ENCODE assay signal across 16 cellular contexts in genomic region chr19:10819124-10820060, GRCh38. TPM values are rescaled to one million over a fixed set of nuclear protein-coding genes. Genes with fewer than 3 reads are reported as not detected.
A peak's percentile ranks its signal among the peaks of the same experiment; 100 is the strongest.
DNase-seq lines count a peak whose midpoint lies in the region; ATAC-seq and TF ChIP-seq lines count a peak whose summit lies in the region.
"Had no signal": no experiment of that assay in that cellular context is flagged by ENCODE, and none has a peak within 500 bp of the region (broad histone marks: within the 10 kb centered on the region; RNA-seq: fewer than 3 reads in every experiment).

No MANE protein-coding gene starts in this region.

- no peak overlapping the region for H2AFZ ChIP-seq in smooth muscle cell (ENCODE audit: low read depth)

- H3K27ac ChIP-seq in colonic mucosa (no peak overlapping the region), smooth muscle cell (ENCODE audit: low read depth) (no peak overlapping the region)

- intact Hi-C loops in colonic mucosa (cut with DNase I), result no loop called here

- H3K36me3 ChIP-seq in colonic mucosa (peaks cover 24% of the 10 kb centered on the region), smooth muscle cell (ENCODE audit: low read depth) (no peaks in the 10 kb centered on the region)

- no peak overlapping the region for H3K4me3 Mint-ChIP-seq in activated naive CD8-positive, alpha-beta T cell
- no peak overlapping the region for H3K4me3 Mint-ChIP-seq in activated naive CD8-positive, alpha-beta T cell treated with anti-CD3 and anti-CD28 coated beads, Interleukin-2, amount 50 U/mL, for 24 hours
- H3K4me3 Mint-ChIP-seq in activated T-helper 17 cell treated with anti-CD3 and anti-CD28 coated beads, Interleukin-2, amount 50 U/mL, for 72 hours, result no peak overlapping the region
- no peak overlapping the region for H3K4me3 Mint-ChIP-seq in immature natural killer cell
- H3K4me3 Mint-ChIP-seq in stimulated activated naive CD8-positive, alpha-beta T cell treated with anti-CD3 and anti-CD28 coated beads, Interleukin-15, amount 100 ng/mL, for 72 hours, result no peak overlapping the region
- no peak overlapping the region for H3K4me3 Mint-ChIP-seq in activated CD4-positive, alpha-beta memory T cell treated with anti-CD3 and anti-CD28 coated beads, Interleukin-2, amount 10 ng/mL, durations not matched to agents 7 days and 5 days
- H3K4me3 Mint-ChIP-seq: activated CD4-positive, alpha-beta memory T cell treated with anti-CD3 and anti-CD28 coated beads for 36 hours had no signal

- H3K27me3 Mint-ChIP-seq in activated naive CD8-positive, alpha-beta T cell, result no peaks in the 10 kb centered on the region
- H3K27me3 Mint-ChIP-seq in activated naive CD8-positive, alpha-beta T cell treated with anti-CD3 and anti-CD28 coated beads, Interleukin-2, amount 50 U/mL, for 24 hours, result no peaks in the 10 kb centered on the region
- H3K27me3 Mint-ChIP-seq in activated T-helper 17 cell treated with anti-CD3 and anti-CD28 coated beads, Interleukin-2, amount 50 U/mL, for 72 hours, result no peaks in the 10 kb centered on the region
- peaks cover 6 to 21% (median 20%) of the 10 kb centered on the region in 3 donors for H3K27me3 Mint-ChIP-seq in immature natural killer cell (ENCODE audit: low read depth in 3 of 3)
- no peaks in the 10 kb centered on the region for H3K27me3 Mint-ChIP-seq in stimulated activated naive CD8-positive, alpha-beta T cell treated with anti-CD3 and anti-CD28 coated beads, Interleukin-15, amount 100 ng/mL, for 72 hours
- no peaks in the 10 kb centered on the region for H3K27me3 Mint-ChIP-seq in activated CD4-positive, alpha-beta memory T cell treated with anti-CD3 and anti-CD28 coated beads, Interleukin-2, amount 10 ng/mL, durations not matched to agents 7 days and 5 days
- H3K27me3 Mint-ChIP-seq: activated CD4-positive, alpha-beta memory T cell treated with anti-CD3 and anti-CD28 coated beads for 36 hours had no signal

- peaks cover 16% of the 10 kb centered on the region for H3F3A ChIP-seq in smooth muscle cell (ENCODE audit: low read depth)

- H4K20me1 ChIP-seq in smooth muscle cell (ENCODE audit: low read depth), result peaks cover 10% of the 10 kb centered on the region

- H3K27me3 ChIP-seq in colonic mucosa (no peaks in the 10 kb centered on the region), smooth muscle cell (ENCODE audit: low read depth) (no peaks in the 10 kb centered on the region)
- H3K27me3 ChIP-seq: esophagus squamous epithelium, suprapubic skin had no signal

- peaks cover 28% of the 10 kb centered on the region for H3K79me2 ChIP-seq in smooth muscle cell (ENCODE audit: low read depth)

- H3K4me3 ChIP-seq in colonic mucosa, result no peak overlapping the region
- H3K4me3 ChIP-seq in smooth muscle cell, result no peak overlapping the region
- H3K4me3 ChIP-seq: esophagus squamous epithelium, SK-N-MC, suprapubic skin had no signal

- H3K27ac Mint-ChIP-seq in activated naive CD8-positive, alpha-beta T cell, result peak overlapping the region; percentile 70
- no peak overlapping the region for H3K27ac Mint-ChIP-seq in activated naive CD8-positive, alpha-beta T cell treated with anti-CD3 and anti-CD28 coated beads, Interleukin-2, amount 50 U/mL, for 24 hours
- H3K27ac Mint-ChIP-seq in activated T-helper 17 cell treated with anti-CD3 and anti-CD28 coated beads, Interleukin-2, amount 50 U/mL, for 72 hours, result peak overlapping the region; percentile 88
- peak overlapping the region; percentile 36 to 75 (median 54) for H3K27ac Mint-ChIP-seq in immature natural killer cell
- H3K27ac Mint-ChIP-seq in stimulated activated naive CD8-positive, alpha-beta T cell treated with anti-CD3 and anti-CD28 coated beads, Interleukin-15, amount 100 ng/mL, for 72 hours, result peak overlapping the region; percentile 46 to 67
- no peak overlapping the region for H3K27ac Mint-ChIP-seq in activated CD4-positive, alpha-beta memory T cell treated with anti-CD3 and anti-CD28 coated beads, Interleukin-2, amount 10 ng/mL, durations not matched to agents 7 days and 5 days

- DNase-seq in activated naive CD8-positive, alpha-beta T cell treated with anti-CD3 and anti-CD28 coated beads, Interleukin-2, amount 50 U/mL, for 24 hours, result no peak
- DNase-seq in immature natural killer cell (no peak), colonic mucosa (no peak), smooth muscle cell (lab: John Stamatoyannopoulos, UW; ENCODE audit: unreplicated experiment) (no peak)
- no peak for DNase-seq in stimulated activated naive CD8-positive, alpha-beta T cell treated with anti-CD3 and anti-CD28 coated beads, Interleukin-15, amount 100 ng/mL, for 72 hours
- no peak for DNase-seq in activated CD4-positive, alpha-beta memory T cell treated with anti-CD3 and anti-CD28 coated beads, Interleukin-2, amount 10 ng/mL, durations not matched to agents 7 days and 5 days
- DNase-seq: activated CD4-positive, alpha-beta memory T cell treated with anti-CD3 and anti-CD28 coated beads for 36 hours; esophagus squamous epithelium; NCI-H1417 treated with DMSO at 0.1 percent for 48 hours; NCI-H2171 treated with DMSO at 0.1 percent for 48 hours had no signal

- ATAC-seq in activated naive CD8-positive, alpha-beta T cell treated with anti-CD3 and anti-CD28 coated beads, Interleukin-2, amount 50 U/mL, for 24 hours, result no peak
- no peak for ATAC-seq in activated T-helper 17 cell treated with anti-CD3 and anti-CD28 coated beads, Interleukin-2, amount 50 U/mL, for 72 hours (replicated peaks)
- ATAC-seq in stimulated activated naive CD8-positive, alpha-beta T cell treated with anti-CD3 and anti-CD28 coated beads, Interleukin-15, amount 100 ng/mL, for 72 hours, result no peak
- ATAC-seq: sciatic nerve had no signal

- no peak overlapping the region for H3K4me2 ChIP-seq in smooth muscle cell

- H3K4me1 Mint-ChIP-seq in activated naive CD8-positive, alpha-beta T cell (ENCODE audit: low read depth), result no peaks in the 10 kb centered on the region
- H3K4me1 Mint-ChIP-seq in activated naive CD8-positive, alpha-beta T cell treated with anti-CD3 and anti-CD28 coated beads, Interleukin-2, amount 50 U/mL, for 24 hours, result peaks cover 8% of the 10 kb centered on the region
- H3K4me1 Mint-ChIP-seq in activated T-helper 17 cell treated with anti-CD3 and anti-CD28 coated beads, Interleukin-2, amount 50 U/mL, for 72 hours, result peaks cover 7% of the 10 kb centered on the region
- H3K4me1 Mint-ChIP-seq in immature natural killer cell, result peaks cover 35 to 42% of the 10 kb centered on the region in 2 donors
- peaks cover 29% of the 10 kb centered on the region for H3K4me1 Mint-ChIP-seq in stimulated activated naive CD8-positive, alpha-beta T cell treated with anti-CD3 and anti-CD28 coated beads, Interleukin-15, amount 100 ng/mL, for 72 hours
- peaks cover 23% of the 10 kb centered on the region for H3K4me1 Mint-ChIP-seq in activated CD4-positive, alpha-beta memory T cell treated with anti-CD3 and anti-CD28 coated beads, Interleukin-2, amount 10 ng/mL, durations not matched to agents 7 days and 5 days

- peaks cover 9% of the 10 kb centered on the region for H3K36me3 Mint-ChIP-seq in activated naive CD8-positive, alpha-beta T cell
- H3K36me3 Mint-ChIP-seq in activated naive CD8-positive, alpha-beta T cell treated with anti-CD3 and anti-CD28 coated beads, Interleukin-2, amount 50 U/mL, for 24 hours (ENCODE audit: low read depth), result peaks cover 27% of the 10 kb centered on the region
- peaks cover 49% of the 10 kb centered on the region for H3K36me3 Mint-ChIP-seq in activated T-helper 17 cell treated with anti-CD3 and anti-CD28 coated beads, Interleukin-2, amount 50 U/mL, for 72 hours (ENCODE audit: low read depth)
- peaks cover 17 to 28% (median 23%) of the 10 kb centered on the region in 3 donors for H3K36me3 Mint-ChIP-seq in immature natural killer cell
- H3K36me3 Mint-ChIP-seq in activated CD4-positive, alpha-beta memory T cell treated with anti-CD3 and anti-CD28 coated beads, Interleukin-2, amount 10 ng/mL, durations not matched to agents 7 days and 5 days (ENCODE audit: low read depth), result peaks cover 69% of the 10 kb centered on the region

- no peaks in the 10 kb centered on the region for H3K9me3 ChIP-seq in colonic mucosa
- H3K9me3 ChIP-seq in smooth muscle cell (replicated peaks; ENCODE audit: low read depth), result no peaks in the 10 kb centered on the region
- H3K9me3 ChIP-seq: esophagus squamous epithelium, suprapubic skin had no signal

- TF ChIP-seq CTCF in colonic mucosa (IDR thresholded peaks at IDR 0.05) (no peak), smooth muscle cell (IDR thresholded peaks at IDR 0.05; ENCODE audit: borderline replicate concordance, insufficient read depth, poor library complexity, severe bottlenecking) (no peak)

- H3K4me1 ChIP-seq in colonic mucosa (no peaks in the 10 kb centered on the region), smooth muscle cell (ENCODE audit: low read depth) (no peaks in the 10 kb centered on the region)

- POLR2A ChIA-PET in activated CD4-positive, alpha-beta memory T cell treated with anti-CD3 and anti-CD28 coated beads, Interleukin-2, amount 10 ng/mL, durations not matched to agents 7 days and 5 days (lab: Charles Lee), result no interaction called here

- H3K9ac ChIP-seq in colonic mucosa (ENCODE audit: low read depth in 2 of 2, low read length in 2 of 2), result no peak overlapping the region
- H3K9ac ChIP-seq in smooth muscle cell (ENCODE audit: low read depth), result no peak overlapping the region

- CTCF ChIA-PET in activated CD4-positive, alpha-beta memory T cell treated with anti-CD3 and anti-CD28 coated beads, Interleukin-2, amount 10 ng/mL, durations not matched to agents 7 days and 5 days (lab: Charles Lee), result interaction anchor here (1.6 kb wide), 1 partner anchor 102 kb away, joined by 5 read pairs; the partner anchor contains the start of gene DNM2

- no peaks in the 10 kb centered on the region for H3K9me3 Mint-ChIP-seq in activated naive CD8-positive, alpha-beta T cell (ENCODE audit: low read depth)
- no peaks in the 10 kb centered on the region for H3K9me3 Mint-ChIP-seq in activated naive CD8-positive, alpha-beta T cell treated with anti-CD3 and anti-CD28 coated beads, Interleukin-2, amount 50 U/mL, for 24 hours
- H3K9me3 Mint-ChIP-seq in activated T-helper 17 cell treated with anti-CD3 and anti-CD28 coated beads, Interleukin-2, amount 50 U/mL, for 72 hours, result no peaks in the 10 kb centered on the region
- peaks cover 0 to 4% (median 0%) of the 10 kb centered on the region in 6 donors for H3K9me3 Mint-ChIP-seq in immature natural killer cell
- no peaks in the 10 kb centered on the region for H3K9me3 Mint-ChIP-seq in stimulated activated naive CD8-positive, alpha-beta T cell treated with anti-CD3 and anti-CD28 coated beads, Interleukin-15, amount 100 ng/mL, for 72 hours
- H3K9me3 Mint-ChIP-seq in activated CD4-positive, alpha-beta memory T cell treated with anti-CD3 and anti-CD28 coated beads, Interleukin-2, amount 10 ng/mL, durations not matched to agents 7 days and 5 days, result no peaks in the 10 kb centered on the region
- H3K9me3 Mint-ChIP-seq: activated CD4-positive, alpha-beta memory T cell treated with anti-CD3 and anti-CD28 coated beads for 36 hours had no signal

- 99% methylated on average over 27 of the region's 27 CpGs for WGBS in smooth muscle cell (ENCODE audit: low lambda C conversion rate)

RNA-seq across cellular contexts. Expression of gene TMED1, which starts 16.6 kb away (rescaled TPM):
- 10 to 100 TPM; 17.6 to 20.2 TPM for total RNA-seq in activated T-helper 17 cell treated with anti-CD3 and anti-CD28 coated beads, Interleukin-2, amount 50 U/mL, for 72 hours
- polyA plus RNA-seq in immature natural killer cell, result 100 to 1,000 TPM in 1 of 3 donors, 10 to 100 TPM in 2; 60.1 to 103 (median 88.5) TPM
- total RNA-seq in colonic mucosa, result 10 to 100 TPM; 21.2 to 22.5 TPM
- total RNA-seq in smooth muscle cell, result 30.7 and 44.4 TPM in 2 replicates
- 99.9 and 107 TPM in 2 replicates for polyA plus RNA-seq in smooth muscle cell
- 10 to 100 TPM; 15.7 to 17.3 TPM for total RNA-seq in activated CD4-positive, alpha-beta memory T cell treated with anti-CD3 and anti-CD28 coated beads, Interleukin-2, amount 10 ng/mL, durations not matched to agents 7 days and 5 days

RNA-seq across cellular contexts. Expression of gene C19orf38, which starts 28.8 kb away (rescaled TPM):
- total RNA-seq in activated T-helper 17 cell treated with anti-CD3 and anti-CD28 coated beads, Interleukin-2, amount 50 U/mL, for 72 hours, result 1 to 10 TPM in 1 of 2 donors, under 1 TPM in 1; 0.48 to 1.7 TPM
- 1 to 10 TPM; 1.2 to 5.6 (median 3.3) TPM for polyA plus RNA-seq in immature natural killer cell
- total RNA-seq in colonic mucosa, result 1 to 10 TPM in 1 of 2 donors, under 1 TPM in 1; 0.77 to 1.5 TPM
- total RNA-seq in smooth muscle cell, result 0.13 TPM in 1 of 2 replicates, not detected in the other
- 0.79 and 1.5 TPM in 2 replicates for polyA plus RNA-seq in smooth muscle cell
- 1 to 10 TPM; 1.1 to 1.8 TPM for total RNA-seq in activated CD4-positive, alpha-beta memory T cell treated with anti-CD3 and anti-CD28 coated beads, Interleukin-2, amount 10 ng/mL, durations not matched to agents 7 days and 5 days
- total RNA-seq: Daoy had no signal

RNA-seq across cellular contexts. Expression of gene CARM1, which starts 52.0 kb away (rescaled TPM):
- 10 to 100 TPM; 32.7 to 62.1 TPM for total RNA-seq in activated T-helper 17 cell treated with anti-CD3 and anti-CD28 coated beads, Interleukin-2, amount 50 U/mL, for 72 hours
- under 1 TPM; 0.26 to 0.83 (median 0.29) TPM for polyA plus RNA-seq in immature natural killer cell
- total RNA-seq in colonic mucosa, result 10 to 100 TPM; 53.3 to 75.9 TPM
- 22.7 and 25.4 TPM in 2 replicates for total RNA-seq in smooth muscle cell
- polyA plus RNA-seq in smooth muscle cell, result 39.3 and 48.1 TPM in 2 replicates
- total RNA-seq in activated CD4-positive, alpha-beta memory T cell treated with anti-CD3 and anti-CD28 coated beads, Interleukin-2, amount 10 ng/mL, durations not matched to agents 7 days and 5 days, result 10 to 100 TPM; 39.3 to 40.2 TPM

Comparison
In these comparisons a context has a peak if more than half of its experiments do, and no peak if none do; other contexts are left out.
1. H3K27ac Mint-ChIP-seq: peak in activated naive CD8-positive, alpha-beta T cell (single experiment), activated T-helper 17 cell treated with anti-CD3 and anti-CD28 coated beads, Interleukin-2, amount 50 U/mL, for 72 hours (single experiment), immature natural killer cell (6 of 6) and stimulated activated naive CD8-positive, alpha-beta T cell treated with anti-CD3 and anti-CD28 coated beads, Interleukin-15, amount 100 ng/mL, for 72 hours (2 of 2); none in activated naive CD8-positive, alpha-beta T cell treated with anti-CD3 and anti-CD28 coated beads, Interleukin-2, amount 50 U/mL, for 24 hours (single experiment) and activated CD4-positive, alpha-beta memory T cell treated with anti-CD3 and anti-CD28 coated beads, Interleukin-2, amount 10 ng/mL, durations not matched to agents 7 days and 5 days (single experiment).